ENCODE assay signal across 18 cellular contexts in genomic region chr10:88260329-88261051, GRCh38.
"Had no signal": no experiment of that assay in that cellular context is flagged by ENCODE, and none has a peak within 500 bp of the region (broad histone marks: within the 10 kb centered on the region; RNA-seq: fewer than 3 reads in every experiment).

No MANE protein-coding gene starts in this region.

- H3K4me2 ChIP-seq: smooth muscle cell had no signal

- H3K4me3 Mint-ChIP-seq: activated naive CD8-positive, alpha-beta T cell treated with anti-CD3 and anti-CD28 coated beads, Interleukin-2, amount 10 ng/mL, durations not matched to agents 7 days and 5 days; brain; neural crest cell had no signal

- H3K27me3 ChIP-seq: esophagus muscularis mucosa, ovary, right lobe of liver, upper lobe of left lung had no signal

- H3K4me3 ChIP-seq: esophagus muscularis mucosa, ovary, right lobe of liver, smooth muscle cell, upper lobe of left lung had no signal

- ATAC-seq: activated CD4-positive, CD25-positive, alpha-beta regulatory T cell treated with anti-CD3 and anti-CD28 coated beads, Interleukin-2, amount 50 U/mL, for 24 hours; right lobe of liver; stimulated activated naive CD8-positive, alpha-beta T cell treated with anti-CD3 and anti-CD28 coated beads, Interleukin-15, Interleukin-2, amounts not matched to agents 100 U/mL and 50 U/mL, for 24 hours had no signal

- H3K27ac ChIP-seq: esophagus muscularis mucosa, ovary, right lobe of liver, upper lobe of left lung had no signal

- H3K27me3 Mint-ChIP-seq: brain had no signal

- H3K36me3 Mint-ChIP-seq: brain had no signal

- H3K27ac Mint-ChIP-seq: activated naive CD8-positive, alpha-beta T cell treated with anti-CD3 and anti-CD28 coated beads, Interleukin-2, amount 10 ng/mL, durations not matched to agents 7 days and 5 days; brain had no signal

- H3K4me1 ChIP-seq: right lobe of liver, upper lobe of left lung had no signal

- H3K9me3 ChIP-seq: esophagus muscularis mucosa, ovary, right lobe of liver, upper lobe of left lung had no signal

- H3K36me3 ChIP-seq: esophagus muscularis mucosa, ovary, right lobe of liver, upper lobe of left lung had no signal

- DNase-seq: activated CD4-positive, alpha-beta T cell treated with anti-CD3 and anti-CD28 coated beads, Interleukin-2, amount 50 U/mL, for 1 hour; activated CD8-positive, alpha-beta memory T cell treated with anti-CD3 and anti-CD28 coated beads for 24 hours; activated naive CD4-positive, alpha-beta T cell; activated naive CD8-positive, alpha-beta T cell treated with anti-CD3 and anti-CD28 coated beads, Interleukin-2, amount 10 ng/mL, durations not matched to agents 7 days and 5 days; activated T-cell treated with anti-CD3 and anti-CD28 coated beads for 4 hours; cortex of kidney; effector CD4-positive, alpha-beta T cell; ovary; right lobe of liver; stimulated activated CD4-positive, alpha-beta T cell treated with anti-CD3 and anti-CD28 coated beads, Interleukin-4, amount 100 ng/mL, for 4 hours; stimulated activated CD8-positive, alpha-beta memory T cell treated with anti-CD3 and anti-CD28 coated beads, Interleukin-4, amount 100 ng/mL, for 48 hours; stimulated activated naive CD8-positive, alpha-beta T cell treated with anti-CD3 and anti-CD28 coated beads, Interleukin-15, Interleukin-2, amounts not matched to agents 100 U/mL and 50 U/mL, for 24 hours had no signal
